ENCODE assay signal across 8 cellular contexts in genomic region chrX:1323315-1323714, GRCh38. TPM values are rescaled to one million over a fixed set of nuclear protein-coding genes. Genes with fewer than 3 reads are reported as not detected.
DNase-seq lines count a peak whose midpoint lies in the region; ATAC-seq and TF ChIP-seq lines count a peak whose summit lies in the region.

No MANE protein-coding gene starts in this region.

- TF ChIP-seq POLR2A in IMR-90 (IDR thresholded peaks at IDR 0.05; ENCODE audit: low read depth, low read length): no peak

- peaks cover 8% of the 10 kb centered on the region for H3K9me3 ChIP-seq in IMR-90 (ENCODE audit: control insufficient read depth, insufficient read depth, low read length)
- no peaks in the 10 kb centered on the region for H3K9me3 ChIP-seq in T-helper 17 cell (ENCODE audit: control insufficient read depth, low read length, poor library complexity, severe bottlenecking)

- no peak overlapping the region for H3K4me2 ChIP-seq in IMR-90 (ENCODE audit: low read depth, low read length)

- no peak overlapping the region for H3K23ac ChIP-seq in IMR-90 (ENCODE audit: low read depth, low read length)

- no peak overlapping the region for H3K9ac ChIP-seq in IMR-90 (ENCODE audit: low read depth, low read length)

- H2AK5ac ChIP-seq in IMR-90 (ENCODE audit: low read depth, low read length): no peak overlapping the region

- no TSS peak for BruUV-seq in IMR-90 (replicated peaks; lab: Mats Ljungman, UMichigan)

- H3K27ac Mint-ChIP-seq in T-helper 17 cell: no peak overlapping the region
- H3K27ac Mint-ChIP-seq in naive thymus-derived CD8-positive, alpha-beta T cell: peak overlapping the region in 2 of 10 donors; percentile 50 to 56

- H3K27me3 Mint-ChIP-seq in T-helper 17 cell: peaks cover 18% of the 10 kb centered on the region
- peaks cover 6 to 28% (median 17%) of the 10 kb centered on the region in 5 donors for H3K27me3 Mint-ChIP-seq in naive thymus-derived CD8-positive, alpha-beta T cell

- H3K56ac ChIP-seq in IMR-90 (ENCODE audit: extremely low read depth, insufficient read depth, low read length): no peak overlapping the region

- H2BK20ac ChIP-seq in IMR-90 (ENCODE audit: low read depth, low read length): no peak overlapping the region

- CTCF ChIA-PET in IMR-90 (lab: Yijun Ruan, JAX): no interaction called here

- no peak overlapping the region for H3K4me3 Mint-ChIP-seq in T-helper 17 cell
- H3K4me3 Mint-ChIP-seq in naive thymus-derived CD8-positive, alpha-beta T cell: no peak overlapping the region

- no peaks in the 10 kb centered on the region for H3K4me1 ChIP-seq in IMR-90 (ENCODE audit: control insufficient read depth, insufficient read depth, low read length)

- no peaks in the 10 kb centered on the region for H3K9me3 Mint-ChIP-seq in naive thymus-derived CD8-positive, alpha-beta T cell

- no peak overlapping the region for H4K5ac ChIP-seq in IMR-90 (ENCODE audit: low read depth, low read length)

- H3K4me1 Mint-ChIP-seq in T-helper 17 cell: peaks cover 3% of the 10 kb centered on the region
- peaks cover 0 to 12% (median 7%) of the 10 kb centered on the region in 4 donors for H3K4me1 Mint-ChIP-seq in naive thymus-derived CD8-positive, alpha-beta T cell

- no peak overlapping the region for H2BK15ac ChIP-seq in IMR-90 (ENCODE audit: low read depth, low read length)

- POLR2A ChIA-PET in IMR-90 (lab: Charles Lee; ENCODE audit: unreplicated experiment): no interaction called here
- POLR2A ChIA-PET in naive thymus-derived CD8-positive, alpha-beta T cell (lab: Charles Lee): no interaction called here

- H2AK9ac ChIP-seq in IMR-90 (replicated peaks; ENCODE audit: low read depth, low read length, poor library complexity): no peak overlapping the region

- WGBS in IMR-90 (ENCODE audit: extremely low coverage in 2 of 2, insufficient read length in 1 of 2), 2 experiments: 0% methylated on average over 1 of the region's 10 CpGs; no CpG with 5 or more reads in 1 of the 2 experiments

- no peaks in the 10 kb centered on the region for H3K36me3 ChIP-seq in IMR-90 (ENCODE audit: control insufficient read depth, insufficient read depth, low read length)

- dilution Hi-C loops in IMR-90 (cut with HindIII; ENCODE audit: low sequenced_read_pairs, unreplicated experiment): no loop called here

- H4K8ac ChIP-seq in IMR-90 (ENCODE audit: low read depth in 2 of 2, low read length in 2 of 2): no peak overlapping the region

- H3K79me1 ChIP-seq in IMR-90 (ENCODE audit: low read depth in 1 of 2, low read length in 2 of 2): no peaks in the 10 kb centered on the region

- in situ Hi-C loops in IMR-90 (cut with MboI; ENCODE audit: low sequenced_read_pairs): no loop called here

- no peak overlapping the region for H4K91ac ChIP-seq in IMR-90 (ENCODE audit: insufficient read depth, low read depth, low read length)

- no peak overlapping the region for H3K14ac ChIP-seq in IMR-90 (replicated peaks; ENCODE audit: low read depth, low read length)

- H4K20me1 ChIP-seq in IMR-90 (ENCODE audit: insufficient read depth, low read length): no peaks in the 10 kb centered on the region

- H2AFZ ChIP-seq in IMR-90 (replicated peaks; ENCODE audit: low read length, poor library complexity): no peak overlapping the region

- H2BK5ac ChIP-seq in IMR-90 (ENCODE audit: low read depth, low read length, poor library complexity, severe bottlenecking): no peak overlapping the region

- no peak overlapping the region for H3K27ac ChIP-seq in IMR-90 (ENCODE audit: insufficient read depth, low read length)

- no peaks in the 10 kb centered on the region for H3K9me1 ChIP-seq in IMR-90 (ENCODE audit: insufficient read depth, low read length)

- TF ChIP-seq RAD21 in IMR-90 (IDR thresholded peaks at IDR 0.05; ENCODE audit: low read length): no peak

- intact Hi-C loops in IMR-90 (cut with micrococcal nuclease): no loop called here

- no peak overlapping the region for H3K18ac ChIP-seq in IMR-90 (ENCODE audit: low read depth, low read length)

- ATAC-seq in GM19452 (IDR thresholded peaks at IDR 0.05; ENCODE audit: unreplicated experiment) (peak; percentile 62), IMR-90 (ENCODE audit: low read depth) (peak; percentile 42), T-helper 17 cell (peak; percentile 76), HG02623 (IDR thresholded peaks at IDR 0.05; ENCODE audit: unreplicated experiment) (no peak), HG02973 (IDR thresholded peaks at IDR 0.05; ENCODE audit: unreplicated experiment) (no peak)
- ATAC-seq in naive thymus-derived CD8-positive, alpha-beta T cell: peak; percentile 74 to 87

- H2BK120ac ChIP-seq in IMR-90 (ENCODE audit: low read depth, low read length): no peak overlapping the region

- no peak overlapping the region for H3K4me3 ChIP-seq in IMR-90 (ENCODE audit: insufficient read depth, low read depth, low read length)

- H3K36me3 Mint-ChIP-seq in T-helper 17 cell (ENCODE audit: low read depth): no peaks in the 10 kb centered on the region
- H3K36me3 Mint-ChIP-seq in naive thymus-derived CD8-positive, alpha-beta T cell: peaks cover 0 to 2% (median 0%) of the 10 kb centered on the region in 3 donors

- no peak overlapping the region for H3K4ac ChIP-seq in IMR-90 (ENCODE audit: low read depth, low read length)

- DNase-seq in D341Med (ENCODE audit: low spot score) (peak; percentile 77), IMR-90 (no peak), T-helper 17 cell (peak in 2 of 3 donors; percentile 13 to 21)
- DNase-seq in central memory CD4-positive, alpha-beta T cell: peak; percentile 26
- peak in 9 of 10 donors; percentile 32 to 77 (median 40) for DNase-seq in naive thymus-derived CD8-positive, alpha-beta T cell

- H3K27me3 ChIP-seq in IMR-90 (ENCODE audit: control insufficient read depth, insufficient read depth, low read length): no peaks in the 10 kb centered on the region

- TF ChIP-seq CTCF in IMR-90 (conservative IDR thresholded peaks at IDR 0.05; ENCODE audit: low read depth, low read length): no peak

TF ChIP-seq in IMR-90, 13 proteins besides CTCF, POLR2A, EP300 and RAD21:
- TF ChIP-seq ELK1 (IDR thresholded peaks at IDR 0.05; ENCODE audit: borderline replicate concordance, low read depth, low read length) (no peak), NFE2L2 (IDR thresholded peaks at IDR 0.05; ENCODE audit: low read depth, low read length) (no peak), BHLHE40 (IDR thresholded peaks at IDR 0.05; ENCODE audit: low read depth, low read length) (no peak), RFX5 (IDR thresholded peaks at IDR 0.05; ENCODE audit: low read depth, low read length) (no peak), USF2 (IDR thresholded peaks at IDR 0.05; ENCODE audit: low read depth, low read length) (no peak), CHD1 (IDR thresholded peaks at IDR 0.05; ENCODE audit: low read depth, low read length) (no peak), FOS (IDR thresholded peaks at IDR 0.05; ENCODE audit: low read depth, low read length) (no peak), MXI1 (IDR thresholded peaks at IDR 0.05; ENCODE audit: borderline replicate concordance, low read depth, low read length) (no peak), SMC3 (IDR thresholded peaks at IDR 0.05; ENCODE audit: low read depth, low read length) (no peak), CEBPB (IDR thresholded peaks at IDR 0.05; ENCODE audit: low read depth, low read length) (no peak), MAZ (IDR thresholded peaks at IDR 0.05; ENCODE audit: borderline replicate concordance, low read depth, low read length) (no peak), RCOR1 (IDR thresholded peaks at IDR 0.05; ENCODE audit: insufficient replicate concordance, low read length) (no peak), MAFK (IDR thresholded peaks at IDR 0.05; ENCODE audit: low read depth, low read length) (no peak)

RNA-seq across cellular contexts. Expression of gene IL3RA, which starts 13.3 kb away (rescaled TPM):
- total RNA-seq in IMR-90 (2012; rRNA removed) (not detected in 2 replicates), T-helper 17 cell (1 to 10 TPM in 1 of 2 donors, under 1 TPM in 1; 0.60 to 2.8 TPM)
- not detected in 2 replicates for polyA plus RNA-seq in IMR-90 (2012; rRNA removed)
- not detected in 2 replicates for polyA plus RNA-seq in IMR-90 (2012; cell fraction: cytosol; rRNA removed)
- polyA plus RNA-seq in IMR-90 (2012; cell fraction: nucleus; rRNA removed; ENCODE audit: low replicate concordance): not detected in 2 replicates
- total RNA-seq in naive thymus-derived CD8-positive, alpha-beta T cell: under 1 TPM in 1 of 2 experiments, not detected in 1; 0.36 TPM
- under 1 TPM in 2 of 3 donors, not detected in 1; 0.14 to 0.24 TPM for polyA plus RNA-seq in naive thymus-derived CD8-positive, alpha-beta T cell

RNA-seq across cellular contexts. Expression of gene CSF2RA, which starts 54.7 kb away (rescaled TPM):
- total RNA-seq in IMR-90 (2012; rRNA removed) (not detected in 2 replicates), T-helper 17 cell (1 to 10 TPM; 3.4 to 5.2 TPM)
- not detected in 2 replicates for polyA plus RNA-seq in IMR-90 (2012; rRNA removed)
- not detected in 2 replicates for polyA plus RNA-seq in IMR-90 (2012; cell fraction: cytosol; rRNA removed)
- not detected in 2 replicates for polyA plus RNA-seq in IMR-90 (2012; cell fraction: nucleus; rRNA removed; ENCODE audit: low replicate concordance)
- total RNA-seq in naive thymus-derived CD8-positive, alpha-beta T cell: under 1 TPM; 0.60 to 0.71 TPM
- under 1 TPM in 1 of 3 donors, not detected in 2; 0.34 TPM for polyA plus RNA-seq in naive thymus-derived CD8-positive, alpha-beta T cell

Comparison
In these comparisons a context has a peak if more than half of its experiments do, and no peak if none do; other contexts are left out.
1. ATAC-seq: peak in GM19452 (single experiment), IMR-90 (single experiment), T-helper 17 cell (single experiment) and naive thymus-derived CD8-positive, alpha-beta T cell (2 of 2); none in HG02623 (single experiment) and HG02973 (single experiment).